Comparison of ENCODE assay signal across 8 cellular contexts in genomic region chr1:155591770-155592169, GRCh38. TPM values are rescaled to one million over a fixed set of nuclear protein-coding genes. Genes with fewer than 3 reads are reported as not detected.
DNase-seq lines count a peak whose midpoint lies in the region; ATAC-seq, FAIRE-seq and TF ChIP-seq lines count a peak whose summit lies in the region.

No MANE protein-coding gene starts in this region.

- no peak overlapping the region for H3K4me3 ChIP-seq in adipocyte (ENCODE audit: low read length)
- H3K4me3 ChIP-seq in gastrocnemius medialis: no peak overlapping the region

- FAIRE-seq in H54 (lab: Jason Lieb, UNC): no peak

- TF ChIP-seq POLR2A in H54 (IDR thresholded peaks at IDR 0.05; ENCODE audit: low read depth, low read length): no peak
- no peak for TF ChIP-seq POLR2A in gastrocnemius medialis (IDR thresholded peaks at IDR 0.05)

- no peaks in the 10 kb centered on the region for H3K9me3 ChIP-seq in adipocyte (ENCODE audit: control insufficient read depth, low read length)
- no peaks in the 10 kb centered on the region for H3K9me3 ChIP-seq in gastrocnemius medialis

- H3K36me3 ChIP-seq in adipocyte (ENCODE audit: control insufficient read depth, insufficient read depth, low read length, severe bottlenecking) (no peaks in the 10 kb centered on the region), gastrocnemius medialis (no peaks in the 10 kb centered on the region)

- in situ Hi-C loops in Caki2 (cut with HindIII; ENCODE audit: low pct_unique_long_range_greater_than_20kb, low sequenced_read_pairs) (no loop called here), gastrocnemius medialis (cut with MboI; ENCODE audit: low sequenced_read_pairs in 4 of 4) (no loop called here)

- H3K27me3 ChIP-seq in adipocyte (replicated peaks; ENCODE audit: control insufficient read depth, insufficient read depth, low read length) (no peaks in the 10 kb centered on the region), gastrocnemius medialis (no peaks in the 10 kb centered on the region)

- intact Hi-C loops in left ventricle myocardium superior (cut with micrococcal nuclease) (no loop called here), gastrocnemius medialis (cut with DNase I; ENCODE audit: low total_unique reads) (loop anchor here (1.0 to 5.0 kb wide), 3 partner anchors 179 to 341 kb away; partner anchors contain the start of gene RUSC1)

- H3K27ac ChIP-seq in gastrocnemius medialis: no peak overlapping the region

- H3K4me1 ChIP-seq in adipocyte (ENCODE audit: control insufficient read depth, insufficient read depth, low read length) (no peaks in the 10 kb centered on the region), gastrocnemius medialis (no peaks in the 10 kb centered on the region)

- DNase-seq in Caki2 (ENCODE audit: low read depth): peak; percentile 58
- peak; percentile 14 for DNase-seq in H54 (ENCODE audit: insufficient read length, low spot score)
- DNase-seq in NCI-H446 treated with DMSO at 0.1 percent for 48 hours (lab: John Stamatoyannopoulos, UW): peak; percentile 49
- DNase-seq in adipocyte (ENCODE audit: low read depth): peak; percentile 90
- no peak for DNase-seq in left ventricle myocardium superior
- DNase-seq in gastrocnemius medialis: no peak

- peak; percentile 27 to 62 (median 43) for TF ChIP-seq CTCF in gastrocnemius medialis (IDR thresholded peaks at IDR 0.05 in 4 of 5, conservative IDR thresholded peaks at IDR 0.05 in 1 of 5)

- peak; percentile 69 for ATAC-seq in left ventricle myocardium superior
- peak; percentile 63 to 74 for ATAC-seq in gastrocnemius medialis
- ATAC-seq in HG02642 (IDR thresholded peaks at IDR 0.05; ENCODE audit: poor library complexity, unreplicated experiment): no peak
- ATAC-seq in GM21737 (IDR thresholded peaks at IDR 0.05; ENCODE audit: unreplicated experiment): no peak

- H3K9ac ChIP-seq in adipocyte (ENCODE audit: low read length): no peak overlapping the region

RNA-seq across cellular contexts. Expression of gene MSTO1, which starts 18.2 kb away (rescaled TPM):
- total RNA-seq in Caki2 (2014; rRNA removed; shearing (Covaris generic); ENCODE audit: low replicate concordance): 29.7 and 30.7 TPM in 2 replicates
- total RNA-seq in left ventricle myocardium superior: 9.4 TPM
- 1 to 10 TPM; 1.7 to 3.1 (median 2.3) TPM for total RNA-seq in gastrocnemius medialis

RNA-seq across cellular contexts. Expression of gene ASH1L, which starts 29.2 kb away (rescaled TPM):
- total RNA-seq in Caki2 (2014; rRNA removed; shearing (Covaris generic); ENCODE audit: low replicate concordance): 9.7 and 21.2 TPM in 2 replicates
- total RNA-seq in left ventricle myocardium superior (41.1 TPM), gastrocnemius medialis (10 to 100 TPM; 43.7 to 57.1 (median 52.0) TPM)

Comparison
In these comparisons a context has a peak if more than half of its experiments do, and no peak if none do; other contexts are left out.
1. DNase-seq: peak in Caki2 (single experiment), H54 (single experiment), NCI-H446 treated with DMSO at 0.1 percent for 48 hours (single experiment) and adipocyte (single experiment); none in left ventricle myocardium superior (single experiment) and gastrocnemius medialis (0 of 2).
2. ATAC-seq: peak in left ventricle myocardium superior (single experiment) and gastrocnemius medialis (2 of 2); none in HG02642 (single experiment) and GM21737 (single experiment).